In genomic region chr17:30816165-30816564, GRCh38 we compare ENCODE assay signal across 21 cellular contexts.
"Had no signal": no experiment of that assay in that cellular context is flagged by ENCODE, and none has a peak within 500 bp of the region (broad histone marks: within the 10 kb centered on the region; RNA-seq: fewer than 3 reads in every experiment).

No MANE protein-coding gene starts in this region.

- H3K27ac ChIP-seq: breast epithelium, esophagus muscularis mucosa, neural progenitor cell, right atrium auricular region, testis, transverse colon had no signal

- H3K4me2 ChIP-seq: neural progenitor cell had no signal

- H3K27ac Mint-ChIP-seq: activated naive CD8-positive, alpha-beta T cell treated with anti-CD3 and anti-CD28 coated beads, Interleukin-2, amount 50 U/mL, for 24 hours; activated T-helper 2 cell treated with anti-CD3 and anti-CD28 coated beads, Interferon-gamma antibody, Interleukin-2, Interleukin-4, amounts not matched to agents 10 μg/mL and 5 μg/mL and 100 μg/mL, durations not matched to agents 14 hours and 24 hours and 36 hours; mesothelial cell of epicardium; neural progenitor cell had no signal

- H3K9ac ChIP-seq: neural progenitor cell had no signal

- H3K27me3 Mint-ChIP-seq: activated naive CD8-positive, alpha-beta T cell treated with anti-CD3 and anti-CD28 coated beads, Interleukin-2, amount 50 U/mL, for 24 hours had no signal

- H3K4me3 Mint-ChIP-seq: activated naive CD8-positive, alpha-beta T cell treated with anti-CD3 and anti-CD28 coated beads, Interleukin-2, amount 50 U/mL, for 24 hours; mesothelial cell of epicardium; neural progenitor cell had no signal

- ATAC-seq: activated naive CD8-positive, alpha-beta T cell treated with anti-CD3 and anti-CD28 coated beads, Interleukin-2, amount 50 U/mL, for 24 hours; heart right ventricle; natural killer cell; stimulated activated naive CD8-positive, alpha-beta T cell treated with anti-CD3 and anti-CD28 coated beads, Interleukin-15, Interleukin-2, amounts not matched to agents 100 U/mL and 50 U/mL, for 24 hours had no signal

- H3K4me1 ChIP-seq: breast epithelium, neural progenitor cell, testis had no signal

- H3K4me1 Mint-ChIP-seq: mesothelial cell of epicardium, neural progenitor cell had no signal

- H3K4me3 ChIP-seq: breast epithelium, esophagus muscularis mucosa, heart right ventricle, neural progenitor cell, right atrium auricular region, testis, transverse colon had no signal

- H3K27me3 ChIP-seq: breast epithelium, esophagus muscularis mucosa, heart right ventricle, neural progenitor cell, right atrium auricular region, testis, transverse colon had no signal

- H2AFZ ChIP-seq: neural progenitor cell had no signal

- H3K36me3 Mint-ChIP-seq: mesothelial cell of epicardium, natural killer cell had no signal

- H3K9me3 Mint-ChIP-seq: activated naive CD8-positive, alpha-beta T cell treated with anti-CD3 and anti-CD28 coated beads, Interleukin-2, amount 50 U/mL, for 24 hours; activated T-helper 2 cell treated with anti-CD3 and anti-CD28 coated beads, Interferon-gamma antibody, Interleukin-2, Interleukin-4, amounts not matched to agents 10 μg/mL and 5 μg/mL and 100 μg/mL, durations not matched to agents 14 hours and 24 hours and 36 hours; mesothelial cell of epicardium; natural killer cell; neural progenitor cell had no signal

- DNase-seq: activated CD4-positive, alpha-beta T cell treated with anti-CD3 and anti-CD28 coated beads for 4 hours; activated CD4-positive, alpha-beta T cell treated with anti-CD3 and anti-CD28 coated beads, Interleukin-2, amount 50 U/mL, for 48 hours; activated naive CD8-positive, alpha-beta T cell treated with anti-CD3 and anti-CD28 coated beads, Interleukin-2, amount 50 U/mL, for 24 hours; activated T-cell treated with anti-CD3 and anti-CD28 coated beads, Interleukin-2, amount 50 U/mL, for 1 hour; central memory CD4-positive, alpha-beta T cell; dermis blood vessel endothelial cell; effector CD4-positive, alpha-beta T cell; foreskin melanocyte; heart right ventricle; natural killer cell; stimulated activated CD4-positive, alpha-beta T cell treated with anti-CD3 and anti-CD28 coated beads, Interleukin-15, amount 100 ng/mL, for 24 hours; stimulated activated CD4-positive, alpha-beta T cell treated with anti-CD3 and anti-CD28 coated beads, Interleukin-2, amount 100 ng/mL, for 24 hours; stimulated activated naive CD8-positive, alpha-beta T cell treated with anti-CD3 and anti-CD28 coated beads, Interleukin-15, Interleukin-2, amounts not matched to agents 100 U/mL and 50 U/mL, for 24 hours; testis; transverse colon had no signal
